In the genomic region with DNA sequence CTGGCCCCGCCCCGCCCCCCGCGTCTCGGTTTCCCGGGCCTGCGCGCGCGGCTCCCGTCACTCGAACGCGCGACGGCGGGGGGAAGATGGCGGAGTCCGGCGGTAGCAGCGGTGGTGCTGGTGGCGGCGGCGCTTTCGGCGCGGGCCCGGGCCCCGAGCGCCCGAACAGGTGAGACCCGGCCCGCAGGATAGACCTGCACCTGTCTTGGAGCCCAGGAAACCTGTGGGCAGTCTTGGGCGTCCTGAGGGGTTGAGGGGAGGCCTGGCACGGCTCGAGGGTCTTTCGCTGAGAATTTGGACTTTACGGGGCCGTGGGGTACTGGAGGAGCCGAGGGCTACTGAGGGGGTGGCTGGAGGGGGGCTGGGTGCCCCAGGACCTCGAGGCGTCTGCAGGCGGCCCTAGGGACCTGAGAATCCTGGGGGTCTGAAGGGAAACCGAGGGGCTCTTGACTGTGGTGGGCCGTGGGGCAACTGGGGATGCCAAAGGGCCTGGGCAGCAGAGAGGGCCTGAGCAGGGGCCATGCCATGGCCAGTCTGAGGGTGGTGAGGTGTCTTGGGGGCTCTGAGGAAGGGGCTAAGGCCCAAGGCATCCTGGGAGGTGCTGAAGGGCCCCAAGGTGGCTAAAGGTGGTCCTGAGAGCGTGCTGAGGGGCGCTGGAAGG, we compare ENCODE assay signal across 8 cellular contexts. TPM values are rescaled to one million over a fixed set of nuclear protein-coding genes. Genes with fewer than 3 reads are reported as not detected.
DNase-seq lines count a peak whose midpoint lies in the region; ATAC-seq, FAIRE-seq and TF ChIP-seq lines count a peak whose summit lies in the region.

Gene KLHL26, plus strand, starts transcription at position 60 of the 661 bp plus-strand sequence. Its CDS starts 27 bp downstream, at position 87.

- H3K27me3 ChIP-seq in HepG2 (ENCODE audit: control insufficient read depth in 1 of 2, insufficient read depth in 2 of 2, low read length in 2 of 2) (peaks cover 0 to 6% of the 10 kb centered on the region in 2 experiments; a peak in 1 of 5 replicates), thymus (ENCODE audit: control insufficient read depth, insufficient read depth) (no peaks in the 10 kb centered on the region)

- H3K36me3 ChIP-seq in HepG2 (replicated peaks in 1 of 2; ENCODE audit: control insufficient read depth in 1 of 2, insufficient read depth in 2 of 2, low read length in 2 of 2) (no peaks in the 10 kb centered on the region), thymus (ENCODE audit: control insufficient read depth, insufficient read depth) (no peaks in the 10 kb centered on the region)

- no peaks in the 10 kb centered on the region for H4K20me1 ChIP-seq in HepG2 (ENCODE audit: insufficient read depth, low read length)

- intact Hi-C loops in HepG2 (cut with micrococcal nuclease; ENCODE audit: unreplicated experiment), result no loop called here

- TF ChIP-seq EP300 in HepG2 (IDR thresholded peaks at IDR 0.05; ENCODE audit: low read depth in 2 of 2, low read length in 2 of 2) (no peak), HepG2 (CRISPR knock-in tag; IDR thresholded peaks at IDR 0.05; ENCODE audit: borderline replicate concordance) (no peak)

- H3K36me3 Mint-ChIP-seq in activated naive CD8-positive, alpha-beta T cell treated with anti-CD3 and anti-CD28 coated beads for 36 hours, result no peaks in the 10 kb centered on the region

- no peaks in the 10 kb centered on the region for H3K27me3 Mint-ChIP-seq in activated naive CD8-positive, alpha-beta T cell treated with anti-CD3 and anti-CD28 coated beads for 36 hours

- peak; percentile 40 to 70; a peak in 3 of 4 replicates for TF ChIP-seq POLR2A in HepG2 (IDR thresholded peaks at IDR 0.05; ENCODE audit: insufficient read depth in 1 of 2, low read depth in 2 of 2, low read length in 2 of 2)

- H3K9ac ChIP-seq in HepG2 (ENCODE audit: insufficient read depth, low read depth, low read length), result peak within 1 kb of the TSS; percentile 79

- peaks cover 8% of the 10 kb centered on the region for H3K79me2 ChIP-seq in HepG2 (ENCODE audit: insufficient read depth, low read length)

- CTCF ChIA-PET in HepG2 (lab: Yijun Ruan, JAX; ENCODE audit: low intra/inter-chr PET ratio, low total read pairs), result no interaction called here

- peak within 1 kb of the TSS; percentile 89 for H3K4me3 Mint-ChIP-seq in activated naive CD8-positive, alpha-beta T cell treated with anti-CD3 and anti-CD28 coated beads for 36 hours

- peak within 1 kb of the TSS; percentile 98 for H3K4me2 ChIP-seq in HepG2 (ENCODE audit: low read depth, low read length)

- H3K4me3 ChIP-seq in HepG2 (replicated peaks in 1 of 3; ENCODE audit: insufficient read depth in 1 of 3, low read depth in 2 of 3, low read length in 3 of 3), result peak within 1 kb of the TSS; percentile 81 to 91 (median 89)
- H3K4me3 ChIP-seq in thymus (ENCODE audit: low read length), result peak within 1 kb of the TSS; percentile 78

- TF ChIP-seq CTCF in HepG2 (CRISPR knock-in tag; IDR thresholded peaks at IDR 0.05), result no peak
- TF ChIP-seq CTCF in GM13976 (IDR thresholded peaks at IDR 0.05; ENCODE audit: borderline replicate concordance, control extremely low read depth, extremely low read depth, insufficient read depth, missing control alignments), result no peak

- in situ Hi-C loops in HepG2 (cut with HindIII; ENCODE audit: extremely low pct_ligation_motif_present, low pct_unique_long_range_greater_than_20kb), result no loop called here
- in situ Hi-C loops in GM13976 (cut with MboI; ENCODE audit: low sequenced_read_pairs, unreplicated experiment), result no loop called here

- H3K4me1 Mint-ChIP-seq in activated naive CD8-positive, alpha-beta T cell treated with anti-CD3 and anti-CD28 coated beads for 36 hours, result peaks cover 18% of the 10 kb centered on the region

- WGBS in HepG2 (ENCODE audit: low lambda C conversion rate), result 2% methylated on average over 24 of the region's 47 CpGs
- 5% methylated on average over 47 of the region's 47 CpGs for WGBS in thymus

- DNase-seq in activated CD8-positive, alpha-beta memory T cell treated with anti-CD3 and anti-CD28 coated beads for 24 hours, result peak; percentile 62
- no peak for DNase-seq in activated CD8-positive, alpha-beta memory T cell treated with anti-CD3 and anti-CD28 coated beads, Interleukin-2, amount 50 U/mL, for 48 hours
- DNase-seq in activated naive CD8-positive, alpha-beta T cell treated with anti-CD3 and anti-CD28 coated beads for 36 hours, result no peak
- DNase-seq in HepG2 (ENCODE audit: low spot score) (no peak), GM13976 (ENCODE audit: low spot score) (no peak), nucleus accumbens (lab: John Stamatoyannopoulos, UW) (no peak), NCI-H2227 (lab: John Stamatoyannopoulos, UW; ENCODE audit: unreplicated experiment) (no peak)

- H3K27ac Mint-ChIP-seq in activated naive CD8-positive, alpha-beta T cell treated with anti-CD3 and anti-CD28 coated beads for 36 hours, result peak within 1 kb of the TSS; percentile 89

- H3K9me3 Mint-ChIP-seq in activated naive CD8-positive, alpha-beta T cell treated with anti-CD3 and anti-CD28 coated beads for 36 hours, result no peaks in the 10 kb centered on the region

- H3K27ac ChIP-seq in HepG2 (ENCODE audit: extremely low read length, insufficient read depth, low read length) (peak within 1 kb of the TSS; percentile 57), thymus (ENCODE audit: low read depth) (peak within 1 kb of the TSS; percentile 88)

- no TSS peak for BruUV-seq in HepG2 (replicated peaks; lab: Mats Ljungman, UMichigan)

- ATAC-seq in HepG2, result no peak; the same call in 1 of the 3 replicates

- TF ChIP-seq RAD21 in HepG2 (CRISPR knock-in tag; IDR thresholded peaks at IDR 0.05), result no peak

- POLR2A ChIA-PET in HepG2 (lab: Yijun Ruan, JAX), result no interaction called here

- H3K9me3 ChIP-seq in HepG2 (ENCODE audit: low read length) (no peaks in the 10 kb centered on the region), thymus (ENCODE audit: control insufficient read depth) (no peaks in the 10 kb centered on the region)

- peaks cover 40% of the 10 kb centered on the region for H3K4me1 ChIP-seq in HepG2 (ENCODE audit: insufficient read depth, low read length)
- H3K4me1 ChIP-seq in thymus (ENCODE audit: control insufficient read depth, insufficient read depth, low read length), result peaks cover 10% of the 10 kb centered on the region

- H2AFZ ChIP-seq in HepG2 (ENCODE audit: low read length), result no peak within 1 kb of the TSS

- no peak for FAIRE-seq in HepG2 (lab: Jason Lieb, UNC)

TF ChIP-seq in HepG2, 621 proteins besides CTCF, POLR2A, EP300 and RAD21 (continues in another document):
- TF ChIP-seq AHR (CRISPR knock-in tag; IDR thresholded peaks at IDR 0.05), result no peak
- 0 out of 2 replicates have a peak, but pooled peaks have one; percentile 37 for TF ChIP-seq ZNF501 (CRISPR knock-in tag; IDR thresholded peaks at IDR 0.05)
- TF ChIP-seq ZNF550 (CRISPR knock-in tag; IDR thresholded peaks at IDR 0.05; ENCODE audit: borderline replicate concordance), result no peak
- TF ChIP-seq FOXC1 (CRISPR knock-in tag; IDR thresholded peaks at IDR 0.05; ENCODE audit: borderline replicate concordance), result no peak
- 0 out of 2 replicates have a peak, but pooled peaks have one; percentile 57 for TF ChIP-seq KDM5A (IDR thresholded peaks at IDR 0.05; ENCODE audit: borderline replicate concordance, low read length)
- no peak for TF ChIP-seq THYN1 (CRISPR knock-in tag; IDR thresholded peaks at IDR 0.05; ENCODE audit: borderline replicate concordance, low read depth)
- peak; percentile 39 for TF ChIP-seq RBM39 (IDR thresholded peaks at IDR 0.05; ENCODE audit: low read depth, low read length, poor library complexity, severe bottlenecking)
- TF ChIP-seq, protein P1, sequence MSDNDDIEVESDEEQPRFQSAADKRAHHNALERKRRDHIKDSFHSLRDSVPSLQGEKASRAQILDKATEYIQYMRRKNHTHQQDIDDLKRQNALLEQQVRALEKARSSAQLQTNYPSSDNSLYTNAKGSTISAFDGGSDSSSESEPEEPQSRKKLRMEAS (IDR thresholded peaks at IDR 0.05), result no peak; the same call in 1 of the 2 replicates
- peak; percentile 64 for TF ChIP-seq POLR2G (IDR thresholded peaks at IDR 0.05; ENCODE audit: low read depth, low read length)
- TF ChIP-seq, protein P2, sequence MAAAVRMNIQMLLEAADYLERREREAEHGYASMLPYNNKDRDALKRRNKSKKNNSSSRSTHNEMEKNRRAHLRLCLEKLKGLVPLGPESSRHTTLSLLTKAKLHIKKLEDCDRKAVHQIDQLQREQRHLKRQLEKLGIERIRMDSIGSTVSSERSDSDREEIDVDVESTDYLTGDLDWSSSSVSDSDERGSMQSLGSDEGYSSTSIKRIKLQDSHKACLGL (CRISPR knock-in tag; IDR thresholded peaks at IDR 0.05), result no peak
- TF ChIP-seq GATA4 (IDR thresholded peaks at IDR 0.05; ENCODE audit: borderline replicate concordance, low read depth), result no peak
- TF ChIP-seq RFXAP (CRISPR knock-in tag; IDR thresholded peaks at IDR 0.05; ENCODE audit: borderline replicate concordance), result no peak
- TF ChIP-seq TAF1 (CRISPR knock-in tag; IDR thresholded peaks at IDR 0.05), result peak; percentile 71

RNA-seq across cellular contexts. Expression of gene KLHL26, which starts in this region (rescaled TPM):
- 10 to 100 TPM; 15.8 to 16.1 TPM for total RNA-seq in activated naive CD8-positive, alpha-beta T cell treated with anti-CD3 and anti-CD28 coated beads for 36 hours
- 1.7 and 3.4 TPM in 2 replicates for total RNA-seq in HepG2 (2016; rRNA removed; fragmentation: Illumina TruSeq; extraction: Trizol)
- 0.30 and 0.35 TPM in 2 replicates for total RNA-seq in HepG2 (2016; cell fraction: cytosol; rRNA removed; fragmentation: Illumina TruSeq; extraction: Trizol; ENCODE audit: low read depth)
- total RNA-seq in HepG2 (2016; cell fraction: insoluble cytoplasmic fraction; rRNA removed; fragmentation: Illumina TruSeq; extraction: Trizol), result 2.3 and 3.2 TPM in 2 replicates
- total RNA-seq in HepG2 (2016; cell fraction: membrane; rRNA removed; fragmentation: Illumina TruSeq; extraction: Trizol), result 1.5 TPM in 2 replicates
- total RNA-seq in HepG2 (2016; cell fraction: nucleus; rRNA removed; fragmentation: Illumina TruSeq; extraction: Trizol), result 2.7 and 3.4 TPM in 2 replicates
- polyA plus RNA-seq in HepG2 (2011; rRNA removed) (1.2 and 1.5 TPM in 2 replicates), thymus (4.0 TPM)
- 0.91 and 1.1 TPM in 2 replicates for polyA plus RNA-seq in HepG2 (2011; cell fraction: cytosol; rRNA removed)
- polyA plus RNA-seq in HepG2 (2011; cell fraction: nucleus; rRNA removed), result 3.2 and 6.3 TPM in 2 replicates
- 1.5 and 1.8 TPM in 2 replicates for polyA plus RNA-seq in HepG2 (2012)
- polyA plus RNA-seq in HepG2 (2016; cell fraction: cytosol; fragmentation: Illumina TruSeq; extraction: Trizol; ENCODE audit: low read depth), result 0.21 and 0.23 TPM in 2 replicates
- 2.2 and 3.4 TPM in 2 replicates for polyA plus RNA-seq in HepG2 (2016; cell fraction: insoluble cytoplasmic fraction; fragmentation: Illumina TruSeq; extraction: Trizol; ENCODE audit: low read depth)
- 0.58 and 0.76 TPM in 2 replicates for polyA plus RNA-seq in HepG2 (2016; cell fraction: membrane; fragmentation: Illumina TruSeq; extraction: Trizol; ENCODE audit: low read depth)
- 5.0 and 5.4 TPM in 2 replicates for polyA plus RNA-seq in HepG2 (2016; cell fraction: nucleus; fragmentation: Illumina TruSeq; extraction: Trizol; ENCODE audit: insufficient read depth, low read depth)
- polyA minus RNA-seq in HepG2 (2011; rRNA and poly(A)+ RNA removed; ENCODE audit: low replicate concordance), result 3.3 and 11.9 TPM in 2 replicates
- 5.0 and 6.3 TPM in 2 replicates for polyA minus RNA-seq in HepG2 (2011; cell fraction: cytosol; rRNA and poly(A)+ RNA removed)
- 0.99 and 1.3 TPM in 2 replicates for polyA minus RNA-seq in HepG2 (2011; cell fraction: nucleus; rRNA and poly(A)+ RNA removed)
